20 cellular contexts compared by ENCODE assay signal in genomic region chrX:1601768-1602085, GRCh38. TPM values are rescaled to one million over a fixed set of nuclear protein-coding genes. Genes with fewer than 3 reads are reported as not detected.
"Had no signal": no experiment of that assay in that cellular context is flagged by ENCODE, and none has a peak within 500 bp of the region (broad histone marks: within the 10 kb centered on the region; RNA-seq: fewer than 3 reads in every experiment).

No MANE protein-coding gene starts in this region.

- H3K27ac Mint-ChIP-seq: activated CD4-positive, alpha-beta memory T cell treated with anti-CD3 and anti-CD28 coated beads for 36 hours; activated naive CD4-positive, alpha-beta T cell treated with anti-CD3 and anti-CD28 coated beads for 36 hours; activated T-helper 1 cell treated with anti-CD3 and anti-CD28 coated beads, Interleukin-12 subunit alpha, Interleukin-12 subunit beta, Interleukin-2, Interleukin-4 antibody, amounts not matched to agents 30 ng/mL and 10 ng/mL and 1 ng/mL, durations not matched to agents 14 hours and 24 hours and 36 hours; natural killer cell treated with Interleukin-12 subunit alpha and Interleukin-12 subunit beta and Interleukin-15 and Interleukin-18, amount 100 ng/mL, for 72 hours; progenitor cell of endocrine pancreas had no signal

- H3K27ac ChIP-seq: coronary artery, esophagus muscularis mucosa, hepatocyte, left lung, right atrium auricular region, tibial artery had no signal

- H3K9me3 ChIP-seq: esophagus muscularis mucosa, left lung, right atrium auricular region, tibial artery had no signal

- H3K27me3 Mint-ChIP-seq: activated CD4-positive, alpha-beta memory T cell treated with anti-CD3 and anti-CD28 coated beads for 36 hours; natural killer cell treated with Interleukin-12 subunit alpha and Interleukin-12 subunit beta and Interleukin-15 and Interleukin-18, amount 100 ng/mL, for 72 hours; progenitor cell of endocrine pancreas had no signal

- H3K27me3 ChIP-seq: esophagus muscularis mucosa, hepatocyte, left lung, right atrium auricular region, tibial artery had no signal

- ATAC-seq: left lung; natural killer cell treated with Interleukin-12 subunit alpha and Interleukin-12 subunit beta and Interleukin-15 and Interleukin-18, amount 100 ng/mL, for 72 hours had no signal

- DNase-seq: activated CD4-positive, alpha-beta memory T cell treated with anti-CD3 and anti-CD28 coated beads for 36 hours; activated CD4-positive, alpha-beta T cell treated with anti-CD3 and anti-CD28 coated beads for 1 hour; activated naive CD4-positive, alpha-beta T cell treated with anti-CD3 and anti-CD28 coated beads for 36 hours; amniotic stem cell; mesendoderm; occipital lobe; stimulated activated CD4-positive, alpha-beta T cell treated with anti-CD3 and anti-CD28 coated beads, Interleukin-15, amount 100 ng/mL, for 24 hours; stimulated activated CD4-positive, alpha-beta T cell treated with anti-CD3 and anti-CD28 coated beads, Interleukin-4, amount 100 ng/mL, for 1 hour; stimulated activated naive CD4-positive, alpha-beta T cell had no signal

- H3K4me2 ChIP-seq: hepatocyte had no signal

- H3K4me3 Mint-ChIP-seq: activated CD4-positive, alpha-beta memory T cell treated with anti-CD3 and anti-CD28 coated beads for 36 hours; activated naive CD4-positive, alpha-beta T cell treated with anti-CD3 and anti-CD28 coated beads for 36 hours; activated T-helper 1 cell treated with anti-CD3 and anti-CD28 coated beads, Interleukin-12 subunit alpha, Interleukin-12 subunit beta, Interleukin-2, Interleukin-4 antibody, amounts not matched to agents 30 ng/mL and 10 ng/mL and 1 ng/mL, durations not matched to agents 14 hours and 24 hours and 36 hours; natural killer cell treated with Interleukin-12 subunit alpha and Interleukin-12 subunit beta and Interleukin-15 and Interleukin-18, amount 100 ng/mL, for 72 hours had no signal

- H3K4me1 ChIP-seq: esophagus muscularis mucosa, left lung, right atrium auricular region, tibial artery had no signal

- H3K4me3 ChIP-seq: coronary artery, esophagus muscularis mucosa, hepatocyte, left lung, right atrium auricular region, tibial artery had no signal

- H3K9me3 Mint-ChIP-seq: activated CD4-positive, alpha-beta memory T cell treated with anti-CD3 and anti-CD28 coated beads for 36 hours; activated naive CD4-positive, alpha-beta T cell treated with anti-CD3 and anti-CD28 coated beads for 36 hours; activated T-helper 1 cell treated with anti-CD3 and anti-CD28 coated beads, Interleukin-12 subunit alpha, Interleukin-12 subunit beta, Interleukin-2, Interleukin-4 antibody, amounts not matched to agents 30 ng/mL and 10 ng/mL and 1 ng/mL, durations not matched to agents 14 hours and 24 hours and 36 hours; natural killer cell treated with Interleukin-12 subunit alpha and Interleukin-12 subunit beta and Interleukin-15 and Interleukin-18, amount 100 ng/mL, for 72 hours had no signal

RNA-seq across cellular contexts. Expression of gene ASMT, which starts 13.1 kb away (rescaled TPM):
- total RNA-seq: activated naive CD4-positive, alpha-beta T cell treated with anti-CD3 and anti-CD28 coated beads for 36 hours; activated T-helper 1 cell treated with anti-CD3 and anti-CD28 coated beads, Interleukin-12 subunit alpha, Interleukin-12 subunit beta, Interleukin-2, Interleukin-4 antibody, amounts not matched to agents 30 ng/mL and 10 ng/mL and 1 ng/mL, durations not matched to agents 14 hours and 24 hours and 36 hours; cardiac septum; hepatocyte; left lung; right atrium auricular region; skeletal muscle tissue had no signal
